ENCODE assay signal across 22 cellular contexts in the genomic region with DNA sequence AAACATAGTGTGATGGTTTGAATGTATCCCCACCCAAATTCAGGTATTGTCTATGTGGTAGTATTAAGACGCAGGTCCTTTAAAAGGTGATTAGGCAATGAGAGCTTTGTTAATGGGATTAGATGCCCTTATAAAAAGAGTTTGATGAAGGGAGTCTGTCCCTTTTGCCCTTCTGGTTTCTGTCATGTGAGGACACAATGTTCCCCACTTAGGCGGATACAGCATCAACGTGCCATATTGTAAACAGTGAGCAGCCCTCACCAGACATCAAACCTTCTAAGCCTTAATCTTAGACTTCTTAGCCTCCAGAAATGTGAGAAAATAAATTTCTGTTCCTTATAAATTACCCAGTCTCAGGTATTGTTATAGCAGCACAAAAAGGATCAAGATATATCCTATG.
"Had no signal": no experiment of that assay in that cellular context is flagged by ENCODE, and none has a peak within 500 bp of the region (broad histone marks: within the 10 kb centered on the region; RNA-seq: fewer than 3 reads in every experiment).

No MANE protein-coding gene starts in this region.

- FAIRE-seq: frontal cortex had no signal

- DNase-seq: activated CD4-positive, alpha-beta memory T cell treated with anti-CD3 and anti-CD28 coated beads, Interleukin-2, amount 10 ng/mL, durations not matched to agents 7 days and 5 days; activated CD4-positive, alpha-beta T cell treated with anti-CD3 and anti-CD28 coated beads for 1 hour; activated CD4-positive, alpha-beta T cell treated with anti-CD3 and anti-CD28 coated beads for 4 hours; activated CD4-positive, alpha-beta T cell treated with anti-CD3 and anti-CD28 coated beads, Interleukin-2, amount 10 ng/mL, durations not matched to agents 7 days and 5 days; activated CD4-positive, alpha-beta T cell treated with anti-CD3 and anti-CD28 coated beads, Interleukin-2, amount 50 U/mL, for 4 hours; activated effector memory CD4-positive, alpha-beta T cell treated with Interleukin-2 at 50 U/mL for 16 hours; activated gamma-delta T cell treated with Interleukin-2 at 50 U/mL for 16 hours; activated naive CD4-positive, alpha-beta T cell treated with anti-CD3 and anti-CD28 coated beads, Interleukin-2, amount 50 U/mL, for 16 hours; activated naive CD4-positive, alpha-beta T cell treated with Interleukin-2 at 50 U/mL for 16 hours; activated naive CD8-positive, alpha-beta T cell treated with anti-CD3 and anti-CD28 coated beads, Interleukin-2, amount 50 U/mL, for 24 hours; activated T-cell treated with anti-CD3 and anti-CD28 coated beads, Interleukin-2, amount 50 U/mL, for 4 hours; adrenal gland; central memory CD4-positive, alpha-beta T cell; cerebellar nuclear complex; colonic mucosa; dorsolateral prefrontal cortex; effector memory CD4-positive, alpha-beta T cell; endodermal cell; foreskin fibroblast; head of caudate nucleus; T-helper 2 cell had no signal
